Comparison of ENCODE assay signal across 8 cellular contexts in genomic region chr10:91409869-91410637, GRCh38. TPM values are rescaled to one million over a fixed set of nuclear protein-coding genes. Genes with fewer than 3 reads are reported as not detected.
A peak's percentile ranks its signal among the peaks of the same experiment; 100 is the strongest.
DNase-seq lines count a peak whose midpoint lies in the region; ATAC-seq and TF ChIP-seq lines count a peak whose summit lies in the region.

A gene with protein sequence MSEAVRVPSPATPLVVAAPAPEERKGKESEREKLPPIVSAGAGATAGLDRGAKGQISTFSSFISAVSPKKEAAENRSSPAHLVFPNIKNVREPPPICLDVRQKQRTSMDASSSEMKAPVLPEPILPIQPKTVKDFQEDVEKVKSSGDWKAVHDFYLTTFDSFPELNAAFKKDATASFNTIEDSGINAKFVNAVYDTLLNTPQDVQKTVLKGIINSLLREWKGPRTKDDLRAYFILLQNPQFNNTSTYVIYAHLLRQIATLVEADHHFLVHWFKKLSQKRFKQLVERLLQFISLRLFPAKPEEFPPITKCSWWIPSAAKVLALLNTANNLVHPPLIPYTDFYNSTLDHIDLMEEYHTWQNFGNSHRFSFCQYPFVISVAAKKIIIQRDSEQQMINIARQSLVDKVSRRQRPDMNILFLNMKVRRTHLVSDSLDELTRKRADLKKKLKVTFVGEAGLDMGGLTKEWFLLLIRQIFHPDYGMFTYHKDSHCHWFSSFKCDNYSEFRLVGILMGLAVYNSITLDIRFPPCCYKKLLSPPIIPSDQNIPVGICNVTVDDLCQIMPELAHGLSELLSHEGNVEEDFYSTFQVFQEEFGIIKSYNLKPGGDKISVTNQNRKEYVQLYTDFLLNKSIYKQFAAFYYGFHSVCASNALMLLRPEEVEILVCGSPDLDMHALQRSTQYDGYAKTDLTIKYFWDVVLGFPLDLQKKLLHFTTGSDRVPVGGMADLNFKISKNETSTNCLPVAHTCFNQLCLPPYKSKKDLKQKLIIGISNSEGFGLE (plus strand): TSS chr10:91410344. CDS start chr10:91410439, 95 bp downstream.

- in situ Hi-C loops in Panc1 (cut with HindIII; ENCODE audit: low pct_unique_long_range_greater_than_20kb, low sequenced_read_pairs) = no loop called here

- H3K27me3 ChIP-seq in Panc1 (ENCODE audit: control insufficient read depth, insufficient read depth, low read length) = no peaks in the 10 kb centered on the region; the same call in 1 of the 2 replicates
- H3K27me3 ChIP-seq in stomach = no peaks in the 10 kb centered on the region

- no TSS peak for BruUV-seq in Panc1 (replicated peaks; lab: Mats Ljungman, UMichigan)

- peaks cover 37% of the 10 kb centered on the region for H3K4me1 Mint-ChIP-seq in neural crest cell

- peak within 1 kb of the TSS; percentile 94 for H3K27ac ChIP-seq in Panc1 (ENCODE audit: low read length)
- H3K27ac ChIP-seq in stomach = peak within 1 kb of the TSS; percentile 98 to 100 (median 100)

- ATAC-seq in GM19455 (IDR thresholded peaks at IDR 0.05; ENCODE audit: unreplicated experiment) = peak; percentile 90
- ATAC-seq in HG03575 (IDR thresholded peaks at IDR 0.05; ENCODE audit: extremely low read depth, insufficient number of reproducible peaks, low FRiP score, unreplicated experiment) = peak; percentile 47
- ATAC-seq in Panc1 = peak; percentile 94

- H3K36me3 Mint-ChIP-seq in neural crest cell (ENCODE audit: low read depth) = no peaks in the 10 kb centered on the region

- H3K4me3 ChIP-seq in Panc1 (ENCODE audit: low read depth in 2 of 2, low read length in 2 of 2) (peak within 1 kb of the TSS; percentile 82 to 89), fibroblast of the aortic adventitia (ENCODE audit: low read depth, low read length) (peak within 1 kb of the TSS; percentile 81), stomach (peak within 1 kb of the TSS; percentile 68 to 88 (median 83))

- H3K4me1 ChIP-seq in Panc1 (ENCODE audit: control insufficient read depth, insufficient read depth, low read length) (peaks cover 17% of the 10 kb centered on the region), stomach (peaks cover 0 to 44% (median 18%) of the 10 kb centered on the region in 4 donors)

- peak within 1 kb of the TSS; percentile 99 for H3K27ac Mint-ChIP-seq in neural crest cell (ENCODE audit: unreplicated experiment)

- WGBS in stomach, 5 donors = 0 to 1% (median 0%) methylated on average over 31 to 111 of the region's 111 CpGs

- TF ChIP-seq CTCF in Panc1 (IDR thresholded peaks at IDR 0.05) (peak; percentile 89), fibroblast of the aortic adventitia (IDR thresholded peaks at IDR 0.05; ENCODE audit: insufficient read depth, low read length) (peak; percentile 39), neural crest cell (conservative IDR thresholded peaks at IDR 0.05) (peak; percentile 55), stomach (IDR thresholded peaks at IDR 0.05) (peak in 3 of 7 experiments; percentile 15 to 53 (median 38))

- DNase-seq in DMS 273 (lab: John Stamatoyannopoulos, UW; ENCODE audit: unreplicated experiment) (peak; percentile 85), Panc1 (ENCODE audit: low read depth, low spot score) (peak; percentile 10), fibroblast of the aortic adventitia (ENCODE audit: low read depth) (peak; percentile 62), neural crest cell (ENCODE audit: low read depth, low spot score) (peak; percentile 71), stomach (peak; percentile 81)
- peak; percentile 78 for DNase-seq in activated T-helper 9 cell treated with anti-CD3 and anti-CD28 coated beads, Interleukin-2, amount 50 U/mL, for 16 hours (ENCODE audit: low read depth)

- TF ChIP-seq EP300 in stomach (IDR thresholded peaks at IDR 0.05) = no peak

- intact Hi-C loops in Panc1 (cut with micrococcal nuclease; ENCODE audit: unreplicated experiment) = loop anchor here (5.0 kb wide), 1 partner anchor 337 kb away; no protein-coding TSS in a partner anchor
- intact Hi-C loops in stomach (cut with DNase I; ENCODE audit: low total_unique reads) = no loop called here

- CTCF ChIA-PET in Panc1 (lab: Charles Lee) = no interaction called here

- no peaks in the 10 kb centered on the region for H3K9me3 Mint-ChIP-seq in neural crest cell

- H3K27me3 Mint-ChIP-seq in neural crest cell (ENCODE audit: low read depth) = no peaks in the 10 kb centered on the region

- POLR2A ChIA-PET in Panc1 (lab: Charles Lee) = no interaction called here

- H3K36me3 ChIP-seq in Panc1 (ENCODE audit: control insufficient read depth, insufficient read depth, low read length) = no peaks in the 10 kb centered on the region
- no peaks in the 10 kb centered on the region for H3K36me3 ChIP-seq in stomach

- H3K9me3 ChIP-seq in Panc1 (ENCODE audit: control insufficient read depth, insufficient read depth, low read depth, low read length) (no peaks in the 10 kb centered on the region), stomach (no peaks in the 10 kb centered on the region)

- peak within 1 kb of the TSS; percentile 91 for H3K4me3 Mint-ChIP-seq in neural crest cell

- TF ChIP-seq POLR2A in stomach (IDR thresholded peaks at IDR 0.05) = no peak

RNA-seq across cellular contexts. Expression of the gene that starts here (rescaled TPM):
- total RNA-seq in Panc1 (2021; ENCODE audit: unreplicated experiment) = 11.5 TPM
- polyA plus RNA-seq in Panc1 (2012; ENCODE audit: insufficient read length) = 3.3 TPM
- total RNA-seq in fibroblast of the aortic adventitia (ENCODE audit: low replicate concordance) = 10.9 and 17.8 TPM in 2 replicates
- 22.1 and 23.2 TPM in 2 replicates for total RNA-seq in neural crest cell
- 10 to 100 TPM in 4 of 5 donors, 1 to 10 TPM in 1; 1.7 to 32.6 (median 20.9) TPM for total RNA-seq in stomach
- polyA plus RNA-seq in stomach = 1 to 10 TPM; 2.1 to 6.2 (median 3.4) TPM

Comparison
In these comparisons a context has a peak if more than half of its experiments do, and no peak if none do; other contexts are left out.
1. Peak in every context shown above with its lines: DNase-seq, ATAC-seq, H3K4me3 ChIP-seq and H3K27ac ChIP-seq.
2. DNase-seq: peak in every context shown above with its lines; median percentile 85 in DMS 273; 81 in stomach; 78 in activated T-helper 9 cell treated with anti-CD3 and anti-CD28 coated beads, Interleukin-2, amount 50 U/mL, for 16 hours; 71 in neural crest cell; 62 in fibroblast of the aortic adventitia; 10 in Panc1.